33 cellular contexts compared by ENCODE assay signal in the genomic region with DNA sequence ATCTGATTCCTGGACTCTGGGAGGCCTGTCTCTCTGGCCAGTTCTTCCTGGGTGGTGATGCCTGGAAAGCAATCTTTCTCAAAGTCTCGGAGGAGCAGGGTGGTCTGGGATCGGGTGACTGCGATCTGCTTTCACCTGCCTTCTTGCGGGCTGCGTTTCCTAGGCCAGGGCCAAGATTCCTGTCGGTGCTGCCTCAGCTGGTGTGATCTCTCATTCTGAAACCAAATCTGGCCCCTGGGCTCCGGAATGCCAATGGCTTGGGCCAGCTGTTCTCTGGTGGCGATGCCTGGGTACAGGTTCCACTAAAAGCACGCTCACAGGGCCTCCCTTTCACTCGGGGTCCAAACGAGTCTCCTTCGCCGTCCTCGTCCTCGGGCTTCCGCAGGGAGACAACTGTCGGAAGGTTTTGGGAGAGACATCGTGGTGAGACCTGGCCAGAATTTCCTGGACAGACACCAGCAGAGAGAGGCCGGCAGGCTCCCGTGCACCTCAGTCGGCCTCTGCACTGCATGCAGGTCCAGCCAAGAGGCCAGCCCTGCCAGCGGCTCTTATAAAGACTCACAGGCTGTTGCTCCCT.
"Had no signal": no experiment of that assay in that cellular context is flagged by ENCODE, and none has a peak within 500 bp of the region (broad histone marks: within the 10 kb centered on the region; RNA-seq: fewer than 3 reads in every experiment).

No MANE protein-coding gene starts in this region.

- H3K27me3 Mint-ChIP-seq: activated B cell treated with CpG ODN at 0.5 μM for 24 hours; activated CD8-positive, alpha-beta T cell treated with anti-CD3 and anti-CD28 coated beads for 36 hours; activated naive CD4-positive, alpha-beta T cell treated with anti-CD3 and anti-CD28 coated beads, Interleukin-2, amount 50 U/mL, for 24 hours; activated naive CD8-positive, alpha-beta T cell treated with anti-CD3 and anti-CD28 coated beads for 36 hours; activated naive CD8-positive, alpha-beta T cell treated with anti-CD3 and anti-CD28 coated beads, Interleukin-2, amount 50 U/mL, for 24 hours; T-helper 17 cell had no signal

- DNase-seq: activated B cell treated with CpG ODN at 0.5 μM for 24 hours; activated CD4-positive, alpha-beta T cell treated with anti-CD3 and anti-CD28 coated beads for 48 hours; activated CD4-positive, alpha-beta T cell treated with anti-CD3 and anti-CD28 coated beads, Interleukin-2, amount 50 U/mL, for 1 hour; activated CD4-positive, alpha-beta T cell treated with anti-CD3 and anti-CD28 coated beads, Interleukin-2, amount 50 U/mL, for 48 hours; activated CD8-positive, alpha-beta memory T cell treated with anti-CD3 and anti-CD28 coated beads for 24 hours; activated CD8-positive, alpha-beta T cell treated with anti-CD3 and anti-CD28 coated beads for 36 hours; activated effector memory CD4-positive, alpha-beta T cell treated with anti-CD3 and anti-CD28 coated beads, Interleukin-2, amount 50 U/mL, for 16 hours; activated naive CD4-positive, alpha-beta T cell treated with anti-CD3 and anti-CD28 coated beads for 36 hours; activated naive CD8-positive, alpha-beta T cell treated with anti-CD3 and anti-CD28 coated beads for 36 hours; activated naive CD8-positive, alpha-beta T cell treated with anti-CD3 and anti-CD28 coated beads, Interleukin-2, amount 50 U/mL, for 24 hours; activated T-cell treated with anti-CD3 and anti-CD28 coated beads, Interleukin-2, amount 50 U/mL, for 48 hours; adrenal gland; aorta; body of pancreas; central memory CD4-positive, alpha-beta T cell; cerebellar nuclear complex; colonic mucosa; effector CD8-positive, alpha-beta T cell; foreskin fibroblast; T-helper 1 cell; T-helper 17 cell; T1000; WERI-Rb-1 had no signal

- H3K9me3 ChIP-seq: adrenal gland, body of pancreas, colonic mucosa had no signal

- H3K4me3 Mint-ChIP-seq: activated B cell treated with CpG ODN at 0.5 μM for 24 hours; activated CD8-positive, alpha-beta T cell treated with anti-CD3 and anti-CD28 coated beads for 36 hours; activated naive CD4-positive, alpha-beta T cell treated with anti-CD3 and anti-CD28 coated beads for 36 hours; activated naive CD4-positive, alpha-beta T cell treated with anti-CD3 and anti-CD28 coated beads, Interleukin-2, amount 50 U/mL, for 24 hours; activated naive CD8-positive, alpha-beta T cell treated with anti-CD3 and anti-CD28 coated beads for 36 hours; activated naive CD8-positive, alpha-beta T cell treated with anti-CD3 and anti-CD28 coated beads, Interleukin-2, amount 50 U/mL, for 24 hours; activated T-helper 1 cell treated with anti-CD3 and anti-CD28 coated beads, Interleukin-12 subunit alpha, Interleukin-12 subunit beta, Interleukin-2, Interleukin-4 antibody, amounts not matched to agents 30 ng/mL and 10 ng/mL and 1 ng/mL, durations not matched to agents 14 hours and 24 hours and 36 hours; T-helper 17 cell; T-helper 2 cell treated with Interferon-gamma antibody and Interleukin-4, amounts not matched to agents 5 μg/mL and 100 μg/mL, for 36 hours had no signal

- H3K27ac Mint-ChIP-seq: activated B cell treated with CpG ODN at 0.5 μM for 24 hours; activated CD8-positive, alpha-beta T cell treated with anti-CD3 and anti-CD28 coated beads for 36 hours; activated naive CD4-positive, alpha-beta T cell treated with anti-CD3 and anti-CD28 coated beads for 36 hours; activated naive CD4-positive, alpha-beta T cell treated with anti-CD3 and anti-CD28 coated beads, Interleukin-2, amount 50 U/mL, for 24 hours; activated naive CD8-positive, alpha-beta T cell treated with anti-CD3 and anti-CD28 coated beads for 36 hours; activated naive CD8-positive, alpha-beta T cell treated with anti-CD3 and anti-CD28 coated beads, Interleukin-2, amount 50 U/mL, for 24 hours; activated T-helper 1 cell treated with anti-CD3 and anti-CD28 coated beads, Interleukin-12 subunit alpha, Interleukin-12 subunit beta, Interleukin-2, Interleukin-4 antibody, amounts not matched to agents 30 ng/mL and 10 ng/mL and 1 ng/mL, durations not matched to agents 14 hours and 24 hours and 36 hours; activated T-helper 2 cell treated with anti-CD3 and anti-CD28 coated beads, Interferon-gamma antibody, Interleukin-2, Interleukin-4, amounts not matched to agents 10 μg/mL and 5 μg/mL and 100 μg/mL, durations not matched to agents 14 hours and 24 hours and 36 hours; T-helper 17 cell; T-helper 2 cell treated with Interferon-gamma antibody and Interleukin-4, amounts not matched to agents 5 μg/mL and 100 μg/mL, for 36 hours had no signal

- H3K4me3 ChIP-seq: adrenal gland, body of pancreas, cardiac muscle cell, colonic mucosa had no signal

- H3K4me1 Mint-ChIP-seq: activated naive CD4-positive, alpha-beta T cell treated with anti-CD3 and anti-CD28 coated beads, Interleukin-2, amount 50 U/mL, for 24 hours; activated naive CD8-positive, alpha-beta T cell treated with anti-CD3 and anti-CD28 coated beads for 36 hours had no signal

- H3K36me3 Mint-ChIP-seq: activated naive CD4-positive, alpha-beta T cell treated with anti-CD3 and anti-CD28 coated beads, Interleukin-2, amount 50 U/mL, for 24 hours; activated naive CD8-positive, alpha-beta T cell treated with anti-CD3 and anti-CD28 coated beads for 36 hours had no signal

- H3K9me3 Mint-ChIP-seq: activated B cell treated with CpG ODN at 0.5 μM for 24 hours; activated CD8-positive, alpha-beta T cell treated with anti-CD3 and anti-CD28 coated beads for 36 hours; activated naive CD4-positive, alpha-beta T cell treated with anti-CD3 and anti-CD28 coated beads for 36 hours; activated naive CD4-positive, alpha-beta T cell treated with anti-CD3 and anti-CD28 coated beads, Interleukin-2, amount 50 U/mL, for 24 hours; activated naive CD8-positive, alpha-beta T cell treated with anti-CD3 and anti-CD28 coated beads for 36 hours; activated naive CD8-positive, alpha-beta T cell treated with anti-CD3 and anti-CD28 coated beads, Interleukin-2, amount 50 U/mL, for 24 hours; T-helper 2 cell treated with Interferon-gamma antibody and Interleukin-4, amounts not matched to agents 5 μg/mL and 100 μg/mL, for 36 hours had no signal

- H3K27ac ChIP-seq: adrenal gland, body of pancreas, cardiac muscle cell, colonic mucosa, epithelial cell of prostate, WERI-Rb-1 had no signal

- H3K36me3 ChIP-seq: adrenal gland, cardiac muscle cell, colonic mucosa, WERI-Rb-1 had no signal

- H3K4me1 ChIP-seq: adrenal gland, body of pancreas, colonic mucosa had no signal

- H3K27me3 ChIP-seq: adrenal gland, body of pancreas, cardiac muscle cell, colonic mucosa had no signal

- ATAC-seq: activated CD4-positive, CD25-positive, alpha-beta regulatory T cell treated with anti-CD3 and anti-CD28 coated beads, Interleukin-2, amount 50 U/mL, for 24 hours; activated CD8-positive, alpha-beta T cell treated with anti-CD3 and anti-CD28 coated beads for 36 hours; activated naive CD8-positive, alpha-beta T cell treated with anti-CD3 and anti-CD28 coated beads, Interleukin-2, amount 50 U/mL, for 24 hours; body of pancreas; T-helper 17 cell had no signal

- FAIRE-seq: endometrium, endothelial cell of umbilical vein, frontal cortex had no signal
